ENCODE assay signal across 11 cellular contexts in the genomic region with DNA sequence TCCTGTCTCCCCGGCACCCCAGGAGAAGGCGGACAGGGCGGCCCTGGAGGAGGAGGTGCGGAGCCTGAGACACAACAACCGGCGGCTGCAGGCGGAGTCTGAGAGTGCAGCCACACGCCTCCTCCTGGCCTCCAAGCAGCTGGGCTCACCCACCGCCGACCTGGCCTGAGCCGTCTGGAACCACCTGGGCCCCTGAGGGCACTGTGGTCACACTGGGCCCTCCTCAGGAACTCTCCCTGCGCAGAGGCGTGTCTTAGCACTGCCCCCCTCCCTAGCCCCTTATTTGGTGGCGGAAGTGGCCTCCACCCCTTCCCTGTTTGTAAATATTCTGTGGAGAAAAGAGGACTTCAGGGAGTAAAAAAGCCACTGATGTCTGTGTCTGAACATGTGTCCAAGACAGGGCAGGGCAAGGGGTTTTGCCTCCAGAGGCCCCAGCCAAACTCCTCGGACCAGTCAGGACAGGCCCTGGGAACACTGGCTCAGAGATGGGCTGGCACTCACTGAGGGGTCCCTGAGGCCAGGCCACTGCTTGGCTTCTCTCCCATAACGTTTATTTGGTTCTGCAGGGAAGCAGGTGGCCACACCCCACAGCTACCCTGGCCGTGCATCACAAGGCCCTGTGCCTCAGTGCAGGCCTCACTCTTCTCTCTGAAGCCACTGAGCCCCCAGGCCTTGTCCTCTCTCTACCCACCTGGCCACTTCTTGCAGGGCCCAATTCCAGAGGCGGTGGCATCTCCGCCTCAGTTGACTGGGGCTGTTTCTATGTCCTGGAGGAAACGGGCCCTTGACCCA. TPM values are rescaled to one million over a fixed set of nuclear protein-coding genes. Genes with fewer than 3 reads are reported as not detected.
DNase-seq lines count a peak whose midpoint lies in the region; ATAC-seq, FAIRE-seq and TF ChIP-seq lines count a peak whose summit lies in the region.
"Had no signal": no experiment of that assay in that cellular context is flagged by ENCODE, and none has a peak within 500 bp of the region (broad histone marks: within the 10 kb centered on the region; RNA-seq: fewer than 3 reads in every experiment).

No MANE protein-coding gene starts in this region.

- H3K27me3 Mint-ChIP-seq in CD14-positive monocyte (ENCODE audit: low read depth in 3 of 3), result no peaks in the 10 kb centered on the region

- H3K9me3 Mint-ChIP-seq in CD14-positive monocyte, result no peaks in the 10 kb centered on the region

- H3K27ac ChIP-seq in HEK293 (ENCODE audit: extremely low read depth, low read depth, low read length) (no peak overlapping the region), pancreas (peak overlapping the region in 3 of 4 donors; percentile 90 to 96 (median 96)), mesenchymal stem cell (ENCODE audit: low read length, poor library complexity, severe bottlenecking) (no peak overlapping the region)

- H2BK12ac ChIP-seq in mesenchymal stem cell (ENCODE audit: low read length in 2 of 2), result no peak overlapping the region

- no peak overlapping the region for H3K4me3 ChIP-seq in HEK293 (ENCODE audit: low read depth, low read length)
- no peak overlapping the region for H3K4me3 ChIP-seq in epithelial cell of esophagus (ENCODE audit: low read length)
- H3K4me3 ChIP-seq in pancreas, result no peak overlapping the region
- H3K4me3 ChIP-seq in mesenchymal stem cell (ENCODE audit: insufficient read depth in 1 of 2, low read depth in 1 of 2, low read length in 2 of 2), result no peak overlapping the region

- peaks cover 43% of the 10 kb centered on the region for H3K4me1 Mint-ChIP-seq in CD14-positive monocyte

- H4K8ac ChIP-seq in mesenchymal stem cell (ENCODE audit: low read length), result no peak overlapping the region

- H3K14ac ChIP-seq in mesenchymal stem cell (ENCODE audit: low read length in 2 of 2), result no peak overlapping the region

- H3K36me3 ChIP-seq in HEK293 (ENCODE audit: control insufficient read depth in 2 of 2, insufficient read depth in 1 of 2, low read length in 2 of 2) (peaks cover 0 to 56% of the 10 kb centered on the region in 2 experiments; a peak in 1 of 3 replicates), pancreas (peaks cover 0 to 15% (median 5%) of the 10 kb centered on the region in 3 donors), mesenchymal stem cell (ENCODE audit: control insufficient read depth in 1 of 2, insufficient read depth in 2 of 2, low read depth in 1 of 2, low read length in 2 of 2) (peaks cover 48 to 76% of the 10 kb centered on the region in 2 experiments)

- H2BK120ac ChIP-seq in mesenchymal stem cell (ENCODE audit: low read depth, low read length), result no peak overlapping the region

- H2BK15ac ChIP-seq in mesenchymal stem cell (ENCODE audit: low read depth, poor library complexity, severe bottlenecking), result no peak overlapping the region

- no peak for DNase-seq in CD14-positive monocyte (ENCODE audit: low spot score)
- DNase-seq in epithelial cell of esophagus (ENCODE audit: low read depth), result peak; percentile 47
- peak in 4 of 6 donors; percentile 17 to 78 (median 54) for DNase-seq in pancreas
- no peak for DNase-seq in mesenchymal stem cell
- DNase-seq: DMS79 treated with DMSO at 0.1 percent for 48 hours, NCI-H187 treated with DMSO at 0.1 percent for 48 hours had no signal

- H2BK5ac ChIP-seq in mesenchymal stem cell (ENCODE audit: low read depth, low read length, poor library complexity, severe bottlenecking), result no peak overlapping the region

- H2AK5ac ChIP-seq in mesenchymal stem cell (ENCODE audit: low read length, severe bottlenecking), result no peak overlapping the region

- H3K27me3 ChIP-seq in pancreas (no peaks in the 10 kb centered on the region), mesenchymal stem cell (ENCODE audit: control insufficient read depth in 1 of 2, insufficient read depth in 1 of 2, low read length in 2 of 2) (no peaks in the 10 kb centered on the region)

- peak overlapping the region in 4 of 7 donors; percentile 46 to 97 (median 73) for H3K27ac Mint-ChIP-seq in CD14-positive monocyte

- CTCF ChIA-PET in HEK293 (lab: Yijun Ruan, JAX), result interaction anchor here (0.7 to 1.3 kb wide), 2 partner anchors 25 to 394 kb away, joined by 3 to 4 read pairs; no protein-coding TSS in a partner anchor

- no peak overlapping the region for H3K4me2 ChIP-seq in mesenchymal stem cell (ENCODE audit: low read length, poor library complexity, severe bottlenecking)

- no peak overlapping the region for H4K91ac ChIP-seq in mesenchymal stem cell (ENCODE audit: low read length)

- no peak for ATAC-seq in pancreas
- ATAC-seq in HG03135 (IDR thresholded peaks at IDR 0.05; ENCODE audit: unreplicated experiment), result no peak
- ATAC-seq in GM21381 (IDR thresholded peaks at IDR 0.05; ENCODE audit: unreplicated experiment), result no peak
- no peak for ATAC-seq in HG02610 (IDR thresholded peaks at IDR 0.05; ENCODE audit: unreplicated experiment)

- TF ChIP-seq CTCF in CD14-positive monocyte (IDR thresholded peaks at IDR 0.05) (no peak), HEK293 (tag by site-specific recombination; IDR thresholded peaks at IDR 0.05) (no peak), epithelial cell of esophagus (IDR thresholded peaks at IDR 0.05; ENCODE audit: insufficient read depth, low read depth, low read length, missing control alignments) (peak; percentile 13), pancreas (IDR thresholded peaks at IDR 0.05) (no peak)

- POLR2A ChIA-PET in HEK293 (lab: Yijun Ruan, JAX), result interaction anchor here (1.0 to 6.5 kb wide), 5 partner anchors 8 to 36 kb away, joined by 3 to 50 read pairs (median 13); a partner anchor contains a TSS

- peaks cover 12% of the 10 kb centered on the region for H3K79me1 ChIP-seq in mesenchymal stem cell (replicated peaks; ENCODE audit: low read length, poor library complexity, severe bottlenecking)

- no peak overlapping the region for H3K18ac ChIP-seq in mesenchymal stem cell (ENCODE audit: low read depth in 1 of 2, low read length in 2 of 2)

- H2AFZ ChIP-seq in mesenchymal stem cell (ENCODE audit: low read depth, low read length), result no peak overlapping the region

- WGBS in pancreas, 2 donors, result 84 to 85% methylated on average over 20 of the region's 20 CpGs
- WGBS in mesenchymal stem cell, result 89% methylated on average over 18 of the region's 20 CpGs

- H3K9me3 ChIP-seq in HEK293 (ENCODE audit: control insufficient read depth, insufficient read depth, low read depth, low read length), result no peaks in the 10 kb centered on the region
- H3K9me3 ChIP-seq in pancreas, result no peaks in the 10 kb centered on the region
- H3K9me3 ChIP-seq in mesenchymal stem cell (ENCODE audit: control insufficient read depth, low read length), result no peaks in the 10 kb centered on the region

- H3K23ac ChIP-seq in mesenchymal stem cell (ENCODE audit: low read length in 2 of 2), result no peak overlapping the region

- intact Hi-C loops in CD14-positive monocyte (cut with micrococcal nuclease) (loop anchor here in 1 of 2 donors (1.0 to 5.0 kb wide), 2 partner anchors 13 to 33 kb away; a partner anchor contains a TSS), pancreas (cut with DNase I) (no loop called here)

- H3K4ac ChIP-seq in mesenchymal stem cell (ENCODE audit: low read depth in 1 of 2, low read length in 2 of 2), result no peak overlapping the region

- FAIRE-seq in pancreas (lab: Jason Lieb, UNC), result no peak
- FAIRE-seq: islet of Langerhans had no signal

- H3K4me3 Mint-ChIP-seq in CD14-positive monocyte, result peak overlapping the region; percentile 16 to 50

- H3K36me3 Mint-ChIP-seq in CD14-positive monocyte, result peaks cover 62 to 74% of the 10 kb centered on the region in 2 donors

- H3K9ac ChIP-seq in mesenchymal stem cell (ENCODE audit: low read length), result no peak overlapping the region

- H3K4me1 ChIP-seq in HEK293 (ENCODE audit: control insufficient read depth, insufficient read depth, low read length) (peaks cover 8% of the 10 kb centered on the region), pancreas (peaks cover 13 to 16% (median 14%) of the 10 kb centered on the region in 3 donors), mesenchymal stem cell (ENCODE audit: control insufficient read depth, insufficient read depth, low read depth, low read length) (peaks cover 24% of the 10 kb centered on the region)

TF ChIP-seq in HEK293, 187 proteins besides CTCF, POLR2A, EP300 and RAD21:
- peak; percentile 12; the same call in 1 of the 2 replicates for TF ChIP-seq ZIC2 (tag by site-specific recombination; IDR thresholded peaks at IDR 0.05)
- TF ChIP-seq ZNF366 (tag by site-specific recombination; conservative IDR thresholded peaks at IDR 0.05), result no peak

RNA-seq across cellular contexts. Expression of a gene that starts 12.0 kb away (rescaled TPM):
- polyA plus RNA-seq in CD14-positive monocyte (10 to 100 TPM; 21.3 to 30.9 TPM), pancreas (10 to 100 TPM; 37.3 to 46.6 TPM)
- total RNA-seq in pancreas, result 10 to 100 TPM; 29.8 to 42.2 (median 34.6) TPM
- 76.9 TPM for polyA plus RNA-seq in mesenchymal stem cell (2013, experiment 1 of 2)
- polyA plus RNA-seq in mesenchymal stem cell (2013, experiment 2 of 2), result 76.3 TPM

RNA-seq across cellular contexts. Expression of a gene that starts 12.8 kb away (rescaled TPM):
- polyA plus RNA-seq in CD14-positive monocyte, result 10 to 100 TPM; 83.4 to 86.5 TPM
- total RNA-seq in pancreas, result 10 to 100 TPM; 11.2 to 38.2 (median 21.2) TPM
- polyA plus RNA-seq in pancreas, result 10 to 100 TPM; 42.3 to 52.2 TPM
- polyA plus RNA-seq in mesenchymal stem cell (2013, experiment 1 of 2), result 35.0 TPM
- 34.6 TPM for polyA plus RNA-seq in mesenchymal stem cell (2013, experiment 2 of 2)

RNA-seq across cellular contexts. Expression of a gene that starts 35.2 kb away (rescaled TPM):
- polyA plus RNA-seq in CD14-positive monocyte (1 to 10 TPM in 1 of 2 donors, under 1 TPM in 1; 0.58 to 1.7 TPM), pancreas (10 to 100 TPM; 21.7 to 26.3 TPM)
- total RNA-seq in pancreas, result 10 to 100 TPM; 13.5 to 21.5 (median 17.3) TPM
- polyA plus RNA-seq in mesenchymal stem cell (2013, experiment 1 of 2), result 21.5 TPM
- polyA plus RNA-seq in mesenchymal stem cell (2013, experiment 2 of 2), result 19.8 TPM

RNA-seq across cellular contexts. Expression of a gene that starts 36.7 kb away (rescaled TPM):
- 10 to 100 TPM; 20.8 to 32.0 TPM for polyA plus RNA-seq in CD14-positive monocyte
- total RNA-seq in pancreas, result 10 to 100 TPM; 23.2 to 40.6 (median 26.7) TPM
- 10 to 100 TPM; 75.5 to 84.7 TPM for polyA plus RNA-seq in pancreas
- polyA plus RNA-seq in mesenchymal stem cell (2013, experiment 1 of 2), result 36.7 TPM
- polyA plus RNA-seq in mesenchymal stem cell (2013, experiment 2 of 2), result 36.1 TPM

RNA-seq across cellular contexts. Expression of a gene that starts 55.1 kb away (rescaled TPM):
- polyA plus RNA-seq in CD14-positive monocyte (not detected), pancreas (1 to 10 TPM in 1 of 2 donors, under 1 TPM in 1; 0.91 to 1.6 TPM)
- total RNA-seq in pancreas, result under 1 TPM in 3 of 6 donors, not detected in 3; 0.19 to 0.84 (median 0.28) TPM
- 0.04 TPM for polyA plus RNA-seq in mesenchymal stem cell (2013, experiment 1 of 2)
- polyA plus RNA-seq in mesenchymal stem cell (2013, experiment 2 of 2), result 0.08 TPM

Comparison
In these comparisons a context has a peak if more than half of its experiments do, and no peak if none do; other contexts are left out.
1. DNase-seq: peak in epithelial cell of esophagus (single experiment) and pancreas (4 of 6); none in CD14-positive monocyte (single experiment) and mesenchymal stem cell (single experiment).
2. H3K27ac ChIP-seq: peak in pancreas (3 of 4); none in HEK293 (single experiment) and mesenchymal stem cell (single experiment).
3. RNA of a gene that starts 35.2 kb away (polyA plus RNA-seq): 21.7 to 26.3 TPM in pancreas; 0.58 to 1.7 TPM in CD14-positive monocyte; every median in the first group is over 4 times any median in the second.